ENCODE assay signal across 22 cellular contexts in genomic region chr22:22785316-22786065, GRCh38.
A peak's percentile ranks its signal among the peaks of the same experiment; 100 is the strongest.
DNase-seq lines count a peak whose midpoint lies in the region; ATAC-seq and TF ChIP-seq lines count a peak whose summit lies in the region.
"Had no signal": no experiment of that assay in that cellular context is flagged by ENCODE, and none has a peak within 500 bp of the region (broad histone marks: within the 10 kb centered on the region; RNA-seq: fewer than 3 reads in every experiment).

No MANE protein-coding gene starts in this region.

- DNase-seq in DND-41, result no peak
- DNase-seq in NCI-H146 treated with DMSO at 0.1 percent for 48 hours (lab: John Stamatoyannopoulos, UW; ENCODE audit: unreplicated experiment), result peak; percentile 18
- peak; percentile 59 for DNase-seq in endodermal cell
- peak; percentile 64 for DNase-seq in osteoblast (ENCODE audit: insufficient read length, low spot score, missing footprints)
- no peak for DNase-seq in SKM-1 treated with dmso at 0.1 percent for 144 hours (lab: John Stamatoyannopoulos, UW; ENCODE audit: unreplicated experiment)
- DNase-seq in NCI-H1417 (lab: John Stamatoyannopoulos, UW), result no peak
- DNase-seq in NCI-H1105 (lab: John Stamatoyannopoulos, UW), result no peak
- DNase-seq in ACHN, result no peak
- DNase-seq: C1 segment of cervical spinal cord; DMS 273 treated with DMSO at 0.1 percent for 48 hours; EL; GOT3; KG1; MV-4-11; NCI-H1436; NCI-H2029 treated with DMSO at 0.1 percent for 48 hours; NCI-H2171; NCI-H748 treated with DMSO at 0.1 percent for 48 hours; NK-92 treated with Interleukin-12 subunit alpha and Interleukin-12 subunit beta, amount 100 ng/mL, for 24 hours; SHP77 had no signal

- H3K4me3 ChIP-seq in DND-41 (ENCODE audit: low read depth in 1 of 2, low read length in 2 of 2) (no peak overlapping the region), endodermal cell (ENCODE audit: low read length) (no peak overlapping the region), osteoblast (ENCODE audit: insufficient read depth, low read length) (no peak overlapping the region)
- H3K4me3 ChIP-seq: GM12878, SK-N-MC had no signal

- H4K20me1 ChIP-seq in DND-41 (ENCODE audit: insufficient read depth, low read length), result no peaks in the 10 kb centered on the region
- no peaks in the 10 kb centered on the region for H4K20me1 ChIP-seq in osteoblast (ENCODE audit: insufficient read depth, low read length)

- H3K27me3 Mint-ChIP-seq in endodermal cell (ENCODE audit: insufficient read depth), result peaks cover 55% of the 10 kb centered on the region

- H2AFZ ChIP-seq in DND-41 (ENCODE audit: low read depth, low read length) (no peak overlapping the region), osteoblast (ENCODE audit: low read length) (no peak overlapping the region)

- no peaks in the 10 kb centered on the region for H3K36me3 Mint-ChIP-seq in endodermal cell (ENCODE audit: low read depth)

- TF ChIP-seq CTCF in DND-41 (IDR thresholded peaks at IDR 0.05; ENCODE audit: borderline replicate concordance, extremely low read depth, low read length, poor library complexity, severe bottlenecking) (no peak), endodermal cell (conservative IDR thresholded peaks at IDR 0.05) (no peak), osteoblast (IDR thresholded peaks at IDR 0.05; ENCODE audit: extremely low read depth, low read depth, low read length) (no peak)

- H3K4me1 Mint-ChIP-seq in endodermal cell, result peaks cover 31% of the 10 kb centered on the region

- no peak overlapping the region for H3K9ac ChIP-seq in DND-41 (ENCODE audit: low read depth, low read length)
- H3K9ac ChIP-seq in endodermal cell (ENCODE audit: extremely low read depth, low read length, poor library complexity, severe bottlenecking), result no peak overlapping the region

- H3K4me3 Mint-ChIP-seq in endodermal cell, result no peak overlapping the region

- H3K79me2 ChIP-seq in DND-41 (ENCODE audit: insufficient read depth, low read length) (no peaks in the 10 kb centered on the region), osteoblast (ENCODE audit: insufficient read depth, low read length) (no peaks in the 10 kb centered on the region)

- no peak overlapping the region for H3K4me2 ChIP-seq in DND-41 (ENCODE audit: insufficient read depth, low read length)
- H3K4me2 ChIP-seq in osteoblast (ENCODE audit: insufficient read depth, low read length), result no peak overlapping the region

- H3K4me1 ChIP-seq in DND-41 (ENCODE audit: insufficient read depth, low read length) (peaks cover 41% of the 10 kb centered on the region), endodermal cell (ENCODE audit: control insufficient read depth, insufficient read depth, low read length) (peaks cover 16% of the 10 kb centered on the region), osteoblast (ENCODE audit: insufficient read depth, low read length) (no peaks in the 10 kb centered on the region)

- H3K27ac ChIP-seq in DND-41 (ENCODE audit: low read length) (peak overlapping the region; percentile 86), endodermal cell (ENCODE audit: low read depth, low read length) (no peak overlapping the region), osteoblast (ENCODE audit: low read depth, low read length) (no peak overlapping the region)
- H3K27ac ChIP-seq: SK-N-MC had no signal

- ATAC-seq in DND-41 (ENCODE audit: insufficient read depth, low read depth), result no peak
- ATAC-seq: GM12878 had no signal

- 76 to 84% methylated on average over 8 to 13 of the region's 13 CpGs for WGBS in endodermal cell (ENCODE audit: insufficient coverage in 1 of 2, insufficient read length in 1 of 2), 2 experiments

- H3K27me3 ChIP-seq in DND-41 (ENCODE audit: insufficient read depth, low read length, poor library complexity) (no peaks in the 10 kb centered on the region), endodermal cell (ENCODE audit: control insufficient read depth, insufficient read depth, low read length, poor library complexity, severe bottlenecking) (peaks cover 25% of the 10 kb centered on the region), osteoblast (ENCODE audit: insufficient read depth, low read length) (peaks cover 23% of the 10 kb centered on the region)

- H3K36me3 ChIP-seq in DND-41 (ENCODE audit: insufficient read depth, low read length), result no peaks in the 10 kb centered on the region
- no peaks in the 10 kb centered on the region for H3K36me3 ChIP-seq in endodermal cell (ENCODE audit: control insufficient read depth, insufficient read depth, low read length)
- H3K36me3 ChIP-seq in osteoblast (ENCODE audit: insufficient read depth, low read length), result no peaks in the 10 kb centered on the region

- H3K27ac Mint-ChIP-seq in endodermal cell, result no peak overlapping the region

- H3K9me3 Mint-ChIP-seq in endodermal cell, result no peaks in the 10 kb centered on the region

- no peaks in the 10 kb centered on the region for H3K9me3 ChIP-seq in DND-41 (ENCODE audit: insufficient read depth, low read length, severe bottlenecking)
- H3K9me3 ChIP-seq in endodermal cell (ENCODE audit: control insufficient read depth, low read length), result no peaks in the 10 kb centered on the region
- no peaks in the 10 kb centered on the region for H3K9me3 ChIP-seq in osteoblast (ENCODE audit: low read depth, low read length)

- in situ Hi-C loops in ACHN (cut with HindIII; ENCODE audit: low pct_ligation_motif_present, low pct_unique_long_range_greater_than_20kb, low sequenced_read_pairs), result no loop called here

Comparison
In these comparisons a context has a peak if more than half of its experiments do, and no peak if none do; other contexts are left out.
1. DNase-seq: peak in NCI-H146 treated with DMSO at 0.1 percent for 48 hours (single experiment), endodermal cell (single experiment) and osteoblast (single experiment); none in DND-41 (single experiment), SKM-1 treated with dmso at 0.1 percent for 144 hours (single experiment), NCI-H1417 (0 of 3), NCI-H1105 (single experiment) and ACHN (single experiment).